Comparison of ENCODE assay signal across 15 cellular contexts in the genomic region with DNA sequence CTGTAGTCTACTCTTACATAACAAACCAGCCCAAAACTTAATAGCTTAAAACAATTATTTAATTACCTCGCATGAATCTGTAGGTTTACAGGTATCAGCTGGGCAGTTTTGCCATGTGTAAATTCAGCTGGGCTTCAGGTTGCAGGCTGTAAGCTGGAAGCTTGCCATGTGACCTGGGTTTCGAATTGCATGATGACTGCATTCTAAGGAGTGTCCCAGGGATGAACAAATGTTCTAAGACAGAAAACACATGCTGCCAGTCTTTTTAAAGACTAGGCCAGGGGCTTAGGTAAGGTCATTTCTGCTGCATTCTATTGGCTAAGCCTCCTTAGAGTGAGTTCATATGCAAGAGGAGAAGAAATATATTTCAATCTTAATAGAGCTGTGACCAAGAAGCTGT. TPM values are rescaled to one million over a fixed set of nuclear protein-coding genes. Genes with fewer than 3 reads are reported as not detected.
A peak's percentile ranks its signal among the peaks of the same experiment; 100 is the strongest.
DNase-seq lines count a peak whose midpoint lies in the region; ATAC-seq and TF ChIP-seq lines count a peak whose summit lies in the region.
"Had no signal": no experiment of that assay in that cellular context is flagged by ENCODE, and none has a peak within 500 bp of the region (broad histone marks: within the 10 kb centered on the region; RNA-seq: fewer than 3 reads in every experiment).

No MANE protein-coding gene starts in this region.

- H3K9me3 Mint-ChIP-seq in T-cell, result peaks cover 6 to 20% (median 10%) of the 10 kb centered on the region in 3 donors

- no peaks in the 10 kb centered on the region for H3K27me3 Mint-ChIP-seq in T-cell
- H3K27me3 Mint-ChIP-seq: progenitor cell of endocrine pancreas had no signal

- CTCF ChIA-PET in T-cell (lab: Charles Lee), result no interaction called here

- no peak for ATAC-seq in T-cell (replicated peaks in 1 of 4)
- ATAC-seq in omental fat pad (ENCODE audit: low FRiP score), result no peak
- ATAC-seq: lower lobe of right lung, SK-N-SH treated with all-trans-retinoic acid at 6 μM for 48 hours had no signal

- H3K36me3 Mint-ChIP-seq in T-cell, result no peaks in the 10 kb centered on the region

- no peaks in the 10 kb centered on the region for H3K36me3 ChIP-seq in WERI-Rb-1
- H3K36me3 ChIP-seq: lower lobe of right lung had no signal

- H3K4me3 ChIP-seq in WERI-Rb-1 (ENCODE audit: low read depth, low read length), result no peak overlapping the region
- H3K4me3 ChIP-seq: lower lobe of right lung had no signal

- no peak for TF ChIP-seq CTCF in WERI-Rb-1 (IDR thresholded peaks at IDR 0.05; ENCODE audit: low read depth, low read length)
- TF ChIP-seq CTCF in omental fat pad (IDR thresholded peaks at IDR 0.05), result no peak

- POLR2A ChIA-PET in T-cell (lab: Charles Lee), result no interaction called here

- DNase-seq in COLO668 (lab: John Stamatoyannopoulos, UW; ENCODE audit: unreplicated experiment), result peak; percentile 43
- DNase-seq in LHCN-M2 (ENCODE audit: low read depth), result peak; percentile 19
- DNase-seq in WERI-Rb-1, result peak; percentile 63
- DNase-seq in iPS-NIHi11 (ENCODE audit: low spot score), result peak; percentile 56
- DNase-seq in T-cell, result no peak
- DNase-seq in omental fat pad (ENCODE audit: low spot score), result no peak
- no peak for DNase-seq in SW 1271 (lab: John Stamatoyannopoulos, UW)
- DNase-seq in T-helper 9 cell, result no peak
- DNase-seq: activated CD4-positive, alpha-beta T cell treated with anti-CD3 and anti-CD28 coated beads, Interleukin-2, amount 50 U/mL, for 48 hours; activated naive CD4-positive, alpha-beta T cell; GDM1; lower lobe of right lung; NCI-H187 had no signal

- H3K27me3 ChIP-seq in WERI-Rb-1 (ENCODE audit: insufficient read depth, low read depth, severe bottlenecking), result no peaks in the 10 kb centered on the region

- H3K9me3 ChIP-seq in WERI-Rb-1 (ENCODE audit: severe bottlenecking), result no peaks in the 10 kb centered on the region
- H3K9me3 ChIP-seq: lower lobe of right lung had no signal

- no peak overlapping the region for H3K27ac Mint-ChIP-seq in T-cell
- H3K27ac Mint-ChIP-seq: progenitor cell of endocrine pancreas had no signal

- H3K4me3 Mint-ChIP-seq in T-cell, result no peak overlapping the region

- peak overlapping the region; percentile 37 for H3K27ac ChIP-seq in WERI-Rb-1
- H3K27ac ChIP-seq: lower lobe of right lung had no signal

- H3K4me1 Mint-ChIP-seq in T-cell, result no peaks in the 10 kb centered on the region

RNA-seq across cellular contexts. Expression of gene GRIA2, which starts 44.8 kb away (rescaled TPM):
- total RNA-seq in LHCN-M2 (2014; rRNA removed) (not detected in 2 replicates), T-cell (not detected), omental fat pad (not detected)
- polyA plus RNA-seq in LHCN-M2 (2012), result not detected
- total RNA-seq: lower lobe of right lung had no signal

Comparison
In these comparisons a context has a peak if more than half of its experiments do, and no peak if none do; other contexts are left out.
1. DNase-seq: peak in COLO668 (single experiment), LHCN-M2 (single experiment), WERI-Rb-1 (single experiment) and iPS-NIHi11 (single experiment); none in T-cell (0 of 34), omental fat pad (single experiment), SW 1271 (0 of 2) and T-helper 9 cell (single experiment).